Comparison of ENCODE assay signal across 1 cellular context in genomic region chr11:742156-742546, GRCh38.
TF ChIP-seq lines count a peak whose summit lies in the region.

No MANE protein-coding gene starts in this region.

TF ChIP-seq in H1, 55 proteins besides CTCF, POLR2A, EP300 and RAD21:
- TF ChIP-seq FOSL1 (IDR thresholded peaks at IDR 0.05; ENCODE audit: insufficient read depth, low read depth, low read length) (no peak), MAX (IDR thresholded peaks at IDR 0.05) (no peak), SP2 (IDR thresholded peaks at IDR 0.05; ENCODE audit: low read length) (no peak), BRCA1 (IDR thresholded peaks at IDR 0.05; ENCODE audit: low read depth, low read length) (no peak), CHD7 (IDR thresholded peaks at IDR 0.05; ENCODE audit: insufficient replicate concordance, low read length) (no peak), NRF1 (IDR thresholded peaks at IDR 0.05; ENCODE audit: low read depth, low read length) (no peak), TCF12 (IDR thresholded peaks at IDR 0.05; ENCODE audit: low read depth, low read length) (no peak)
